In the genomic region with DNA sequence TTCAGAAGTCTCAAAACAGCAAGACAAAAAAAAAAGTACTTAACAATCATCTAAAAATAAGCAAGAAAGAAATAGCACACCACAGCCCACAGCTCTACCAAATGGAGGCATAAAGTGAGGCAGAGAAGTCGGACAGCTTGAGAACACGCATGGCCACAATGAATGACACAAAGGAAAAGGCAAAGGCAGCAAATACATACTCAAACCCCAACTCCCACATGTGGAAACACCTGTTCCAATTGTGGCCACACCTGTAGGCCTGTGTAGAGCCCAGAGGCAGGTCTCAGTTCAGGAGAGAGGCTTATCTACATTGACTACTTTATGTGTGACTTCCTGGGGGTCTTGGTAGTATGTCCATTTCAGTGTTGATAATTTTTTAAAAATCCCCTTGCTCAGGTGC, we compare ENCODE assay signal across 15 cellular contexts.
DNase-seq lines count a peak whose midpoint lies in the region; ATAC-seq and TF ChIP-seq lines count a peak whose summit lies in the region.
"Had no signal": no experiment of that assay in that cellular context is flagged by ENCODE, and none has a peak within 500 bp of the region (broad histone marks: within the 10 kb centered on the region; RNA-seq: fewer than 3 reads in every experiment).

No MANE protein-coding gene starts in this region.

- ATAC-seq in GM18519 (IDR thresholded peaks at IDR 0.05; ENCODE audit: low FRiP score, unreplicated experiment) (peak; percentile 78), GM21723 (IDR thresholded peaks at IDR 0.05; ENCODE audit: unreplicated experiment) (peak; percentile 84), HG03432 (IDR thresholded peaks at IDR 0.05; ENCODE audit: unreplicated experiment) (peak; percentile 77), lower lobe of right lung (no peak)
- ATAC-seq in natural killer cell treated with Interleukin-12 subunit alpha and Interleukin-12 subunit beta and Interleukin-15 and Interleukin-18, amount 100 ng/mL, for 72 hours: no peak
- ATAC-seq: activated T-cell treated with anti-CD3 and anti-CD28 coated beads, Interleukin-2, amount 50 U/mL, for 72 hours; upper lobe of right lung had no signal

- H3K4me1 Mint-ChIP-seq in natural killer cell treated with Interleukin-12 subunit alpha and Interleukin-12 subunit beta and Interleukin-15 and Interleukin-18, amount 100 ng/mL, for 72 hours (ENCODE audit: low read depth in 2 of 2): peaks cover 0 to 7% of the 10 kb centered on the region in 2 donors
- H3K4me1 Mint-ChIP-seq: CD4-positive, CD25-positive, alpha-beta regulatory T cell had no signal

- no peak for TF ChIP-seq CTCF in lower lobe of right lung (IDR thresholded peaks at IDR 0.05)

- no peak overlapping the region for H3K4me3 Mint-ChIP-seq in natural killer cell treated with Interleukin-12 subunit alpha and Interleukin-12 subunit beta and Interleukin-15 and Interleukin-18, amount 100 ng/mL, for 72 hours
- H3K4me3 Mint-ChIP-seq: activated T-cell treated with anti-CD3 and anti-CD28 coated beads, Interleukin-2, amount 50 U/mL, for 72 hours; CD4-positive, CD25-positive, alpha-beta regulatory T cell had no signal

- H3K27me3 Mint-ChIP-seq in natural killer cell treated with Interleukin-12 subunit alpha and Interleukin-12 subunit beta and Interleukin-15 and Interleukin-18, amount 100 ng/mL, for 72 hours: no peaks in the 10 kb centered on the region
- H3K27me3 Mint-ChIP-seq: CD4-positive, CD25-positive, alpha-beta regulatory T cell had no signal

- no peak overlapping the region for H3K27ac ChIP-seq in lower lobe of right lung
- H3K27ac ChIP-seq: upper lobe of right lung had no signal

- H3K4me1 ChIP-seq in lower lobe of right lung: no peaks in the 10 kb centered on the region
- H3K4me1 ChIP-seq: upper lobe of right lung had no signal

- H3K9me3 Mint-ChIP-seq in natural killer cell treated with Interleukin-12 subunit alpha and Interleukin-12 subunit beta and Interleukin-15 and Interleukin-18, amount 100 ng/mL, for 72 hours: no peaks in the 10 kb centered on the region

- intact Hi-C loops in lower lobe of right lung (cut with DNase I): no loop called here

- H3K36me3 Mint-ChIP-seq in natural killer cell treated with Interleukin-12 subunit alpha and Interleukin-12 subunit beta and Interleukin-15 and Interleukin-18, amount 100 ng/mL, for 72 hours: no peaks in the 10 kb centered on the region
- H3K36me3 Mint-ChIP-seq: CD4-positive, CD25-positive, alpha-beta regulatory T cell had no signal

- H3K27me3 ChIP-seq in lower lobe of right lung (ENCODE audit: low read depth): no peaks in the 10 kb centered on the region
- H3K27me3 ChIP-seq: upper lobe of right lung had no signal

- H3K36me3 ChIP-seq in lower lobe of right lung: no peaks in the 10 kb centered on the region
- H3K36me3 ChIP-seq: upper lobe of right lung had no signal

- DNase-seq in myocyte (ENCODE audit: low read depth) (peak; percentile 14), lower lobe of right lung (no peak), activated T-cell treated with anti-CD3 and anti-CD28 coated beads for 4 hours (no peak), SKM-1 (lab: John Stamatoyannopoulos, UW; ENCODE audit: unreplicated experiment) (no peak)
- DNase-seq in natural killer cell treated with Interleukin-12 subunit alpha and Interleukin-12 subunit beta and Interleukin-15 and Interleukin-18, amount 100 ng/mL, for 72 hours (ENCODE audit: low spot score): no peak
- DNase-seq: activated T-cell treated with anti-CD3 and anti-CD28 coated beads, Interleukin-2, amount 50 U/mL, for 72 hours; CD4-positive, CD25-positive, alpha-beta regulatory T cell; H7; hippocampal formation; NCI-H2029 treated with DMSO at 0.1 percent for 48 hours; upper lobe of right lung had no signal

- no peaks in the 10 kb centered on the region for H3K9me3 ChIP-seq in lower lobe of right lung
- H3K9me3 ChIP-seq: upper lobe of right lung had no signal

- H3K27ac Mint-ChIP-seq in natural killer cell treated with Interleukin-12 subunit alpha and Interleukin-12 subunit beta and Interleukin-15 and Interleukin-18, amount 100 ng/mL, for 72 hours: no peak overlapping the region
- H3K27ac Mint-ChIP-seq: activated T-cell treated with anti-CD3 and anti-CD28 coated beads, Interleukin-2, amount 50 U/mL, for 72 hours; CD4-positive, CD25-positive, alpha-beta regulatory T cell had no signal

- H3K4me3 ChIP-seq in lower lobe of right lung: no peak overlapping the region
- H3K4me3 ChIP-seq: lung, upper lobe of right lung had no signal

Comparison
In these comparisons a context has a peak if more than half of its experiments do, and no peak if none do; other contexts are left out.
1. ATAC-seq: peak in GM18519 (single experiment), GM21723 (single experiment) and HG03432 (single experiment); none in lower lobe of right lung (0 of 2) and natural killer cell treated with Interleukin-12 subunit alpha and Interleukin-12 subunit beta and Interleukin-15 and Interleukin-18, amount 100 ng/mL, for 72 hours (0 of 2).